19 cellular contexts compared by ENCODE assay signal in the genomic region with DNA sequence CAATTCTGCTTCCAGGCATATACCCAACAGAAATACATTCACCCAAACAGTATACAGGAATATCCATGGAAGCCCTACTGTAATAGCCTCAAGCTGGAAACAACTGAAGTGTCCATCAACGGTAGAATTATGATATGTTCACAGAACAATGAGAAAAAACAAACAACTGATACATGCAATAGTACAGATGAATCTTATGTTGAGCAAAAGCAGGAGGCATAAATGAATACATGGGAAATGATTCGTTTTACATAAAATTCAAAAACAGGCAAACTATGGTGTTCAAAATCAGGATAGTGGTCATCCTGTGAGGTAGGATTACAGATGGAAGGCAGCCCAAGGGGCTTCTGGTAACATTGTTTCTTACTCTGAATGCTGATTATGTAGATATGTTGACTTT. TPM values are rescaled to one million over a fixed set of nuclear protein-coding genes. Genes with fewer than 3 reads are reported as not detected.
DNase-seq lines count a peak whose midpoint lies in the region; ATAC-seq lines count a peak whose summit lies in the region.
"Had no signal": no experiment of that assay in that cellular context is flagged by ENCODE, and none has a peak within 500 bp of the region (broad histone marks: within the 10 kb centered on the region; RNA-seq: fewer than 3 reads in every experiment).

No MANE protein-coding gene starts in this region.

- H3K4me3 ChIP-seq in CD4-positive, CD25-positive, alpha-beta regulatory T cell (ENCODE audit: low read depth, low read length): no peak overlapping the region
- H3K4me3 ChIP-seq: A549; BLaER1 treated with 17β-estradiol and CSF1 and Interleukin-3, amounts not matched to agents 10 nM and 100 nM; GM12878 had no signal

- no peak for DNase-seq in activated CD4-positive, alpha-beta T cell treated with anti-CD3 and anti-CD28 coated beads for 36 hours
- no peak for DNase-seq in activated CD4-positive, alpha-beta T cell treated with anti-CD3 and anti-CD28 coated beads, Interleukin-2, amount 50 U/mL, for 48 hours
- DNase-seq in CD4-positive, CD25-positive, alpha-beta regulatory T cell: no peak
- no peak for DNase-seq in memory B cell (ENCODE audit: low spot score in 2 of 2)
- no peak for DNase-seq in germinal center (ENCODE audit: low spot score)
- no peak for DNase-seq in GDM1 (lab: John Stamatoyannopoulos, UW)
- no peak for DNase-seq in activated naive CD8-positive, alpha-beta T cell treated with anti-CD3 and anti-CD28 coated beads, Interleukin-2, amount 50 U/mL, for 24 hours
- DNase-seq: AML-193; Caco-2; Calu3; CD8-positive, alpha-beta T cell; DMS79 treated with DMSO at 0.1 percent for 48 hours had no signal

- H3K27ac ChIP-seq in CD4-positive, CD25-positive, alpha-beta regulatory T cell (ENCODE audit: insufficient read depth, low read length, poor library complexity, severe bottlenecking): no peak overlapping the region
- H3K27ac ChIP-seq: 22Rv1; A549; BLaER1 treated with 17β-estradiol and CSF1 and Interleukin-3, amounts not matched to agents 10 nM and 100 nM; C4-2B had no signal

- POLR2A ChIA-PET in activated CD4-positive, alpha-beta T cell treated with anti-CD3 and anti-CD28 coated beads for 36 hours (lab: Charles Lee): no interaction called here

- no peaks in the 10 kb centered on the region for H3K27me3 Mint-ChIP-seq in activated CD4-positive, alpha-beta T cell treated with anti-CD3 and anti-CD28 coated beads for 36 hours
- H3K27me3 Mint-ChIP-seq in CD4-positive, CD25-positive, alpha-beta regulatory T cell: no peaks in the 10 kb centered on the region
- no peaks in the 10 kb centered on the region for H3K27me3 Mint-ChIP-seq in activated T-helper 17 cell treated with anti-CD3 and anti-CD28 coated beads, Interleukin-2, amount 50 U/mL, for 72 hours
- H3K27me3 Mint-ChIP-seq in memory B cell: no peaks in the 10 kb centered on the region
- H3K27me3 Mint-ChIP-seq in activated naive CD8-positive, alpha-beta T cell treated with anti-CD3 and anti-CD28 coated beads, Interleukin-2, amount 50 U/mL, for 24 hours: no peaks in the 10 kb centered on the region
- H3K27me3 Mint-ChIP-seq: B cell had no signal

- CTCF ChIA-PET in activated CD4-positive, alpha-beta T cell treated with anti-CD3 and anti-CD28 coated beads for 36 hours (lab: Charles Lee): interaction anchor here (1.6 kb wide), 1 partner anchor 15 kb away, joined by 4 read pairs; no protein-coding TSS in a partner anchor

- peaks cover 29% of the 10 kb centered on the region for H3K4me1 Mint-ChIP-seq in activated CD4-positive, alpha-beta T cell treated with anti-CD3 and anti-CD28 coated beads for 36 hours
- H3K4me1 Mint-ChIP-seq in CD4-positive, CD25-positive, alpha-beta regulatory T cell: peaks cover 31 to 66% (median 35%) of the 10 kb centered on the region in 4 donors
- H3K4me1 Mint-ChIP-seq in activated T-helper 17 cell treated with anti-CD3 and anti-CD28 coated beads, Interleukin-2, amount 50 U/mL, for 72 hours: peaks cover 20% of the 10 kb centered on the region
- peaks cover 9% of the 10 kb centered on the region for H3K4me1 Mint-ChIP-seq in memory B cell
- H3K4me1 Mint-ChIP-seq in activated naive CD8-positive, alpha-beta T cell treated with anti-CD3 and anti-CD28 coated beads, Interleukin-2, amount 50 U/mL, for 24 hours: peaks cover 9% of the 10 kb centered on the region
- H3K4me1 Mint-ChIP-seq: B cell had no signal

- H3K4me1 ChIP-seq in CD4-positive, CD25-positive, alpha-beta regulatory T cell (ENCODE audit: control insufficient read depth, insufficient read depth, low read length, poor library complexity, severe bottlenecking): peaks cover 12% of the 10 kb centered on the region
- H3K4me1 ChIP-seq: Caco-2 had no signal

- H3K36me3 ChIP-seq in CD4-positive, CD25-positive, alpha-beta regulatory T cell (ENCODE audit: control insufficient read depth, insufficient read depth, low read length): peaks cover 14% of the 10 kb centered on the region

- peak; percentile 44 for ATAC-seq in activated CD4-positive, alpha-beta T cell treated with anti-CD3 and anti-CD28 coated beads for 36 hours
- no peak for ATAC-seq in CD4-positive, CD25-positive, alpha-beta regulatory T cell (ENCODE audit: low read depth in 2 of 2)
- ATAC-seq in activated T-helper 17 cell treated with anti-CD3 and anti-CD28 coated beads, Interleukin-2, amount 50 U/mL, for 72 hours (replicated peaks): peak; percentile 31
- no peak for ATAC-seq in memory B cell (ENCODE audit: low read depth)
- ATAC-seq in activated naive CD8-positive, alpha-beta T cell treated with anti-CD3 and anti-CD28 coated beads, Interleukin-2, amount 50 U/mL, for 24 hours: no peak
- ATAC-seq: CD8-positive, alpha-beta T cell; GM12878 had no signal

- no peak overlapping the region for H3K4me3 Mint-ChIP-seq in activated CD4-positive, alpha-beta T cell treated with anti-CD3 and anti-CD28 coated beads for 36 hours
- H3K4me3 Mint-ChIP-seq in CD4-positive, CD25-positive, alpha-beta regulatory T cell: no peak overlapping the region
- H3K4me3 Mint-ChIP-seq in activated T-helper 17 cell treated with anti-CD3 and anti-CD28 coated beads, Interleukin-2, amount 50 U/mL, for 72 hours: no peak overlapping the region
- no peak overlapping the region for H3K4me3 Mint-ChIP-seq in memory B cell
- H3K4me3 Mint-ChIP-seq in activated naive CD8-positive, alpha-beta T cell treated with anti-CD3 and anti-CD28 coated beads, Interleukin-2, amount 50 U/mL, for 24 hours: no peak overlapping the region
- H3K4me3 Mint-ChIP-seq: B cell; CD8-positive, alpha-beta T cell had no signal

- H3K27ac Mint-ChIP-seq in activated CD4-positive, alpha-beta T cell treated with anti-CD3 and anti-CD28 coated beads for 36 hours: no peak overlapping the region
- H3K27ac Mint-ChIP-seq in CD4-positive, CD25-positive, alpha-beta regulatory T cell: peak overlapping the region in 2 of 3 donors; percentile 39 to 63
- H3K27ac Mint-ChIP-seq in activated T-helper 17 cell treated with anti-CD3 and anti-CD28 coated beads, Interleukin-2, amount 50 U/mL, for 72 hours: no peak overlapping the region
- peak overlapping the region; percentile 29 for H3K27ac Mint-ChIP-seq in memory B cell
- H3K27ac Mint-ChIP-seq in activated naive CD8-positive, alpha-beta T cell treated with anti-CD3 and anti-CD28 coated beads, Interleukin-2, amount 50 U/mL, for 24 hours: no peak overlapping the region
- H3K27ac Mint-ChIP-seq: B cell; CD8-positive, alpha-beta T cell had no signal

- no peaks in the 10 kb centered on the region for H3K9me3 ChIP-seq in CD4-positive, CD25-positive, alpha-beta regulatory T cell (ENCODE audit: control insufficient read depth in 2 of 2, low read length in 2 of 2)
- H3K9me3 ChIP-seq: A549; BLaER1 treated with 17β-estradiol and CSF1 and Interleukin-3, amounts not matched to agents 10 nM and 100 nM; Caco-2 had no signal

- peaks cover 6% of the 10 kb centered on the region for H3K36me3 Mint-ChIP-seq in activated CD4-positive, alpha-beta T cell treated with anti-CD3 and anti-CD28 coated beads for 36 hours (ENCODE audit: low read depth)
- peaks cover 21% of the 10 kb centered on the region for H3K36me3 Mint-ChIP-seq in CD4-positive, CD25-positive, alpha-beta regulatory T cell
- peaks cover 6% of the 10 kb centered on the region for H3K36me3 Mint-ChIP-seq in activated T-helper 17 cell treated with anti-CD3 and anti-CD28 coated beads, Interleukin-2, amount 50 U/mL, for 72 hours (ENCODE audit: low read depth)
- H3K36me3 Mint-ChIP-seq in memory B cell: peaks cover 10% of the 10 kb centered on the region
- no peaks in the 10 kb centered on the region for H3K36me3 Mint-ChIP-seq in activated naive CD8-positive, alpha-beta T cell treated with anti-CD3 and anti-CD28 coated beads, Interleukin-2, amount 50 U/mL, for 24 hours (ENCODE audit: low read depth)

- H3K9me3 Mint-ChIP-seq in activated CD4-positive, alpha-beta T cell treated with anti-CD3 and anti-CD28 coated beads for 36 hours (ENCODE audit: low read depth): peaks cover 2% of the 10 kb centered on the region
- no peaks in the 10 kb centered on the region for H3K9me3 Mint-ChIP-seq in CD4-positive, CD25-positive, alpha-beta regulatory T cell
- no peaks in the 10 kb centered on the region for H3K9me3 Mint-ChIP-seq in activated T-helper 17 cell treated with anti-CD3 and anti-CD28 coated beads, Interleukin-2, amount 50 U/mL, for 72 hours
- H3K9me3 Mint-ChIP-seq in memory B cell: no peaks in the 10 kb centered on the region
- H3K9me3 Mint-ChIP-seq in activated naive CD8-positive, alpha-beta T cell treated with anti-CD3 and anti-CD28 coated beads, Interleukin-2, amount 50 U/mL, for 24 hours: no peaks in the 10 kb centered on the region
- H3K9me3 Mint-ChIP-seq: CD8-positive, alpha-beta T cell had no signal

- intact Hi-C loops in activated CD4-positive, alpha-beta T cell treated with anti-CD3 and anti-CD28 coated beads for 36 hours (cut with DNase I, micrococcal nuclease): no loop called here

- H3K27me3 ChIP-seq in CD4-positive, CD25-positive, alpha-beta regulatory T cell (ENCODE audit: control insufficient read depth, insufficient read depth, low read length): no peaks in the 10 kb centered on the region
- H3K27me3 ChIP-seq: BLaER1 treated with 17β-estradiol and CSF1 and Interleukin-3, amounts not matched to agents 10 nM and 100 nM had no signal

RNA-seq across cellular contexts. Expression of gene RFFL, which starts 25.1 kb away (rescaled TPM):
- 10 to 100 TPM; 19.2 to 22.9 TPM for total RNA-seq in activated CD4-positive, alpha-beta T cell treated with anti-CD3 and anti-CD28 coated beads for 36 hours
- total RNA-seq in CD4-positive, CD25-positive, alpha-beta regulatory T cell: 118 TPM
- polyA plus RNA-seq in CD4-positive, CD25-positive, alpha-beta regulatory T cell: 100 to 1,000 TPM in 1 of 4 donors, 10 to 100 TPM in 3; 69.8 to 128 (median 79.3) TPM
- total RNA-seq in activated T-helper 17 cell treated with anti-CD3 and anti-CD28 coated beads, Interleukin-2, amount 50 U/mL, for 72 hours: 10 to 100 TPM; 32.9 to 51.1 TPM

RNA-seq across cellular contexts. Expression of gene LIG3, which starts 58.1 kb away (rescaled TPM):
- 10 to 100 TPM; 42.3 to 56.8 TPM for total RNA-seq in activated CD4-positive, alpha-beta T cell treated with anti-CD3 and anti-CD28 coated beads for 36 hours
- 39.1 TPM for total RNA-seq in CD4-positive, CD25-positive, alpha-beta regulatory T cell
- 10 to 100 TPM in 3 of 4 donors, 1 to 10 TPM in 1; 9.5 to 11.4 (median 10.5) TPM for polyA plus RNA-seq in CD4-positive, CD25-positive, alpha-beta regulatory T cell
- 10 to 100 TPM; 52.9 to 54.3 TPM for total RNA-seq in activated T-helper 17 cell treated with anti-CD3 and anti-CD28 coated beads, Interleukin-2, amount 50 U/mL, for 72 hours

Comparison
In these comparisons a context has a peak if more than half of its experiments do, and no peak if none do; other contexts are left out.
1. ATAC-seq: peak in activated CD4-positive, alpha-beta T cell treated with anti-CD3 and anti-CD28 coated beads for 36 hours (single experiment) and activated T-helper 17 cell treated with anti-CD3 and anti-CD28 coated beads, Interleukin-2, amount 50 U/mL, for 72 hours (single experiment); none in CD4-positive, CD25-positive, alpha-beta regulatory T cell (0 of 2), memory B cell (single experiment) and activated naive CD8-positive, alpha-beta T cell treated with anti-CD3 and anti-CD28 coated beads, Interleukin-2, amount 50 U/mL, for 24 hours (single experiment).
2. H3K27ac Mint-ChIP-seq: peak in CD4-positive, CD25-positive, alpha-beta regulatory T cell (2 of 3) and memory B cell (single experiment); none in activated CD4-positive, alpha-beta T cell treated with anti-CD3 and anti-CD28 coated beads for 36 hours (single experiment), activated T-helper 17 cell treated with anti-CD3 and anti-CD28 coated beads, Interleukin-2, amount 50 U/mL, for 72 hours (single experiment) and activated naive CD8-positive, alpha-beta T cell treated with anti-CD3 and anti-CD28 coated beads, Interleukin-2, amount 50 U/mL, for 24 hours (single experiment).